18 cellular contexts compared by ENCODE assay signal in the genomic region with DNA sequence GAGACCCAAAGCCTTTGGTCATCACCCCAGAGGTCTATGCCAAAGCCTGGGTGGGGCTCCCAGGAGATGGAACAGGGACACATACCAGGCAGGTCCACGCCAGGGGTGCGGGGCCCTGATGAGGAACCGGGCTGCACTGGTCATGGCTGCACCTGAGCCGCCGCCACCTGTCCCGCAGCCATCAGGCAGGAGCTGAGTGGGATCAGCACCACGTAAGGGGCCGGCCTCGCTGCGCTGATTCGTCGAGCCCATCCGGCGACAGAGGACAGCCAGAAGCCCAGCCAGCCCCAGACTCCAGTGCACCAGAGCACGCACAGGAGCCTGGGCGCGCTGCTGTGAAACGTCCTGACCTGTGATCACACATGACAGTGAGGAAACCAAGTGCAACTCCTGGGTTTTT.
"Had no signal": no experiment of that assay in that cellular context is flagged by ENCODE, and none has a peak within 500 bp of the region (broad histone marks: within the 10 kb centered on the region; RNA-seq: fewer than 3 reads in every experiment).

No MANE protein-coding gene starts in this region.

- ATAC-seq: esophagus mucosa, left colon, WTC11 had no signal

- DNase-seq: activated CD4-positive, alpha-beta memory T cell treated with anti-CD3 and anti-CD28 coated beads, Interleukin-2, amount 10 ng/mL, durations not matched to agents 7 days and 5 days; activated CD4-positive, alpha-beta T cell treated with anti-CD3 and anti-CD28 coated beads for 4 hours; activated gamma-delta T cell treated with Interleukin-2 at 50 U/mL for 16 hours; activated naive CD8-positive, alpha-beta T cell treated with anti-CD3 and anti-CD28 coated beads, Interleukin-2, amount 10 ng/mL, durations not matched to agents 7 days and 5 days; activated T-cell treated with anti-CD3 and anti-CD28 coated beads, Interleukin-2, amount 50 U/mL, for 48 hours; anterior cingulate cortex; dermis blood vessel endothelial cell; endodermal cell; left colon; midbrain; naive B cell; posterior cingulate gyrus; retina; stimulated activated CD4-positive, alpha-beta T cell treated with anti-CD3 and anti-CD28 coated beads, Interleukin-4, amount 100 ng/mL, for 1 hour; T-helper 2 cell had no signal

- H3K4me3 Mint-ChIP-seq: activated CD4-positive, alpha-beta memory T cell treated with anti-CD3 and anti-CD28 coated beads, Interleukin-2, amount 10 ng/mL, durations not matched to agents 7 days and 5 days; activated naive CD8-positive, alpha-beta T cell treated with anti-CD3 and anti-CD28 coated beads, Interleukin-2, amount 10 ng/mL, durations not matched to agents 7 days and 5 days; endodermal cell; naive B cell; type B pancreatic cell; WTC11 had no signal

- H3K27me3 Mint-ChIP-seq: activated CD4-positive, alpha-beta memory T cell treated with anti-CD3 and anti-CD28 coated beads, Interleukin-2, amount 10 ng/mL, durations not matched to agents 7 days and 5 days; activated naive CD8-positive, alpha-beta T cell treated with anti-CD3 and anti-CD28 coated beads, Interleukin-2, amount 10 ng/mL, durations not matched to agents 7 days and 5 days; naive B cell; type B pancreatic cell had no signal

- H3K36me3 Mint-ChIP-seq: type B pancreatic cell, WTC11 had no signal

- H3K9me3 Mint-ChIP-seq: activated CD4-positive, alpha-beta memory T cell treated with anti-CD3 and anti-CD28 coated beads, Interleukin-2, amount 10 ng/mL, durations not matched to agents 7 days and 5 days; activated naive CD8-positive, alpha-beta T cell treated with anti-CD3 and anti-CD28 coated beads, Interleukin-2, amount 10 ng/mL, durations not matched to agents 7 days and 5 days; endodermal cell; type B pancreatic cell; WTC11 had no signal

- H3K27ac Mint-ChIP-seq: activated CD4-positive, alpha-beta memory T cell treated with anti-CD3 and anti-CD28 coated beads, Interleukin-2, amount 10 ng/mL, durations not matched to agents 7 days and 5 days; activated naive CD8-positive, alpha-beta T cell treated with anti-CD3 and anti-CD28 coated beads, Interleukin-2, amount 10 ng/mL, durations not matched to agents 7 days and 5 days; endodermal cell; WTC11 had no signal
